8 cellular contexts compared by ENCODE assay signal in the genomic region with DNA sequence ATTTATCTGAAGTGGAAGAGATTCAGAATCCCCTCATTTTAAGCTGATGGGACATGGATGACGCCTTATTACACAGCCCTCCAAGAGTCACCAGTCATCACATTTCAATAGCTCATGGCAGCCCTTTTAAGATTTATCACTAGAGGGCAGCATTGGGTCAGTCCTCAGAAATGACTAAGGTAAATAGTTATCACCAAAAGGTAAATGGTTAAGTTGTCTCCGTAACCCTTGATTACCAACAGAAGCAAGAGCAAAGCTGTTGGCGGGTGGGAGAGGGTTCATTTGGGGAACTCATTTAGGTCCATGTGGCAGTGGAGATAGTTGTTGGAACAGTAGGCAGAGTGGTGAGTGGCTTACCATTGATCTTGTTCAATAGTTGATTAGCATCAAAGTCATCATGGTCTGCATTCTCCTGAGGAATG. TPM values are rescaled to one million over a fixed set of nuclear protein-coding genes. Genes with fewer than 3 reads are reported as not detected.
DNase-seq lines count a peak whose midpoint lies in the region; ATAC-seq and TF ChIP-seq lines count a peak whose summit lies in the region.

No MANE protein-coding gene starts in this region.

- H2AFZ ChIP-seq in SK-N-SH (ENCODE audit: low read depth) = no peak overlapping the region

- 13% methylated on average over 3 of the region's 3 CpGs for WGBS in SK-N-SH (ENCODE audit: low lambda C conversion rate)
- 28 to 43% methylated on average over 3 of the region's 3 CpGs for WGBS in thyroid gland, 2 donors

- peak; percentile 73 for TF ChIP-seq RAD21 in SK-N-SH (IDR thresholded peaks at IDR 0.05; ENCODE audit: low read length)

- H3K4me1 Mint-ChIP-seq in activated CD8-positive, alpha-beta memory T cell treated with anti-CD3 and anti-CD28 coated beads, Interleukin-2, amount 10 ng/mL, durations not matched to agents 7 days and 5 days = no peaks in the 10 kb centered on the region

- peaks cover 4% of the 10 kb centered on the region for H3F3A ChIP-seq in SK-N-SH (replicated peaks; ENCODE audit: insufficient read depth)

- peak; percentile 45 for DNase-seq in activated CD8-positive, alpha-beta memory T cell treated with anti-CD3 and anti-CD28 coated beads, Interleukin-2, amount 10 ng/mL, durations not matched to agents 7 days and 5 days
- DNase-seq in activated CD8-positive, alpha-beta memory T cell treated with anti-CD3 and anti-CD28 coated beads, Interleukin-2, amount 50 U/mL, for 48 hours = no peak
- DNase-seq in NAMALWA (ENCODE audit: low spot score) (peak; percentile 68), SK-N-SH (peak; percentile 30), colonic mucosa (peak; percentile 65), lower lobe of right lung (no peak), thyroid gland (peak; percentile 23 to 30)

- H3K27ac Mint-ChIP-seq in activated CD8-positive, alpha-beta memory T cell treated with anti-CD3 and anti-CD28 coated beads, Interleukin-2, amount 10 ng/mL, durations not matched to agents 7 days and 5 days = no peak overlapping the region

- H3K27ac ChIP-seq in HEK293 (ENCODE audit: extremely low read depth, low read depth, low read length) (no peak overlapping the region), SK-N-SH (ENCODE audit: low read depth in 2 of 2, low read length in 1 of 2) (no peak overlapping the region), colonic mucosa (no peak overlapping the region), lower lobe of right lung (no peak overlapping the region), thyroid gland (no peak overlapping the region)

- H3K4me3 ChIP-seq in HEK293 (ENCODE audit: low read depth, low read length) (no peak overlapping the region), SK-N-SH (ENCODE audit: low read depth in 2 of 2, low read length in 1 of 2) (no peak overlapping the region; a peak in 1 of 4 replicates), colonic mucosa (no peak overlapping the region), lower lobe of right lung (no peak overlapping the region), thyroid gland (replicated peaks in 1 of 3) (no peak overlapping the region)

- no peak overlapping the region for H3K4me3 Mint-ChIP-seq in activated CD8-positive, alpha-beta memory T cell treated with anti-CD3 and anti-CD28 coated beads, Interleukin-2, amount 10 ng/mL, durations not matched to agents 7 days and 5 days

- no peaks in the 10 kb centered on the region for H4K20me1 ChIP-seq in SK-N-SH (ENCODE audit: insufficient read depth)

- POLR2A ChIA-PET in HEK293 (lab: Yijun Ruan, JAX) = interaction anchor here (1.1 to 1.6 kb wide), 3 partner anchors 49 to 1304 kb away, joined by 4 to 8 read pairs (median 6); partner anchors contain the start of genes DAB2 and PTGER4
- POLR2A ChIA-PET in SK-N-SH (lab: Yijun Ruan, JAX) = no interaction called here

- intact Hi-C loops in colonic mucosa (cut with DNase I) = loop anchor here (5.0 kb wide), 2 partner anchors 171 to 191 kb away; no protein-coding TSS in a partner anchor
- intact Hi-C loops in lower lobe of right lung (cut with DNase I) = loop anchor here (10.0 kb wide), 1 partner anchor 168 kb away; no protein-coding TSS in a partner anchor
- intact Hi-C loops in thyroid gland (cut with DNase I) = loop anchor here (2.0 kb wide), 1 partner anchor 170 kb away; no protein-coding TSS in a partner anchor

- H3K36me3 ChIP-seq in HEK293 (ENCODE audit: control insufficient read depth in 2 of 2, insufficient read depth in 1 of 2, low read length in 2 of 2) (peaks cover 0 to 15% of the 10 kb centered on the region in 2 experiments), SK-N-SH (replicated peaks in 1 of 2; ENCODE audit: control insufficient read depth in 1 of 2, insufficient read depth in 2 of 2, low read length in 1 of 2) (peaks cover 55 to 61% of the 10 kb centered on the region in 2 experiments), colonic mucosa (no peaks in the 10 kb centered on the region), lower lobe of right lung (peaks cover 86% of the 10 kb centered on the region), thyroid gland (peaks cover 5 to 10% of the 10 kb centered on the region in 2 donors)

- TF ChIP-seq EP300 in SK-N-SH (IDR thresholded peaks at IDR 0.05; ENCODE audit: borderline replicate concordance in 1 of 2, low read depth in 1 of 2, low read length in 1 of 2) = no peak

- H3K79me2 ChIP-seq in SK-N-SH (ENCODE audit: insufficient read depth) = no peaks in the 10 kb centered on the region

- H3K27me3 ChIP-seq in SK-N-SH (ENCODE audit: insufficient read depth) (no peaks in the 10 kb centered on the region), colonic mucosa (no peaks in the 10 kb centered on the region), lower lobe of right lung (ENCODE audit: low read depth) (no peaks in the 10 kb centered on the region), thyroid gland (no peaks in the 10 kb centered on the region)

- no peaks in the 10 kb centered on the region for H3K9me3 Mint-ChIP-seq in activated CD8-positive, alpha-beta memory T cell treated with anti-CD3 and anti-CD28 coated beads, Interleukin-2, amount 10 ng/mL, durations not matched to agents 7 days and 5 days (ENCODE audit: low read depth)

- H3K9me3 ChIP-seq in HEK293 (ENCODE audit: control insufficient read depth, insufficient read depth, low read depth, low read length) = no peaks in the 10 kb centered on the region
- H3K9me3 ChIP-seq in SK-N-SH = no peaks in the 10 kb centered on the region
- no peaks in the 10 kb centered on the region for H3K9me3 ChIP-seq in colonic mucosa
- no peaks in the 10 kb centered on the region for H3K9me3 ChIP-seq in lower lobe of right lung
- H3K9me3 ChIP-seq in thyroid gland = no peaks in the 10 kb centered on the region

- H3K36me3 Mint-ChIP-seq in activated CD8-positive, alpha-beta memory T cell treated with anti-CD3 and anti-CD28 coated beads, Interleukin-2, amount 10 ng/mL, durations not matched to agents 7 days and 5 days = no peaks in the 10 kb centered on the region

- H3K9ac ChIP-seq in SK-N-SH (no peak overlapping the region), colonic mucosa (ENCODE audit: low read depth in 2 of 2, low read length in 2 of 2) (no peak overlapping the region)

- TF ChIP-seq CTCF in HEK293 (tag by site-specific recombination; IDR thresholded peaks at IDR 0.05) = peak; percentile 64
- TF ChIP-seq CTCF in SK-N-SH (IDR thresholded peaks at IDR 0.05) = peak; percentile 89
- TF ChIP-seq CTCF in colonic mucosa (IDR thresholded peaks at IDR 0.05) = peak; percentile 74
- peak; percentile 72 for TF ChIP-seq CTCF in lower lobe of right lung (IDR thresholded peaks at IDR 0.05)
- TF ChIP-seq CTCF in thyroid gland (IDR thresholded peaks at IDR 0.05) = peak; percentile 53 to 82 (median 70)

- H3K9me2 ChIP-seq in SK-N-SH = no peaks in the 10 kb centered on the region

- peaks cover 28% of the 10 kb centered on the region for H3K27me3 Mint-ChIP-seq in activated CD8-positive, alpha-beta memory T cell treated with anti-CD3 and anti-CD28 coated beads, Interleukin-2, amount 10 ng/mL, durations not matched to agents 7 days and 5 days

- CTCF ChIA-PET in activated CD8-positive, alpha-beta memory T cell treated with anti-CD3 and anti-CD28 coated beads, Interleukin-2, amount 10 ng/mL, durations not matched to agents 7 days and 5 days (lab: Charles Lee) = interaction anchor here (0.5 to 5.9 kb wide), 35 partner anchors 9 to 934 kb away, joined by 3 to 64 read pairs (median 3); partner anchors contain the start of genes DAB2 and FYB1
- CTCF ChIA-PET in HEK293 (lab: Yijun Ruan, JAX) = interaction anchor here (0.6 to 5.5 kb wide), 60 partner anchors 9 to 233 kb away, joined by 3 to 137 read pairs (median 4); partner anchors contain the start of gene DAB2
- CTCF ChIA-PET in SK-N-SH (lab: Yijun Ruan, JAX) = interaction anchor here (0.6 to 3.1 kb wide), 29 partner anchors 9 to 205 kb away, joined by 3 to 34 read pairs (median 4); partner anchors contain the start of genes C9 and DAB2

- H3K4me1 ChIP-seq in HEK293 (ENCODE audit: control insufficient read depth, insufficient read depth, low read length) = no peaks in the 10 kb centered on the region
- H3K4me1 ChIP-seq in SK-N-SH (ENCODE audit: control insufficient read depth in 1 of 2, insufficient read depth in 2 of 2, low read depth in 1 of 2, low read length in 1 of 2) = no peaks in the 10 kb centered on the region
- H3K4me1 ChIP-seq in colonic mucosa = no peaks in the 10 kb centered on the region
- H3K4me1 ChIP-seq in lower lobe of right lung = no peaks in the 10 kb centered on the region
- H3K4me1 ChIP-seq in thyroid gland = peaks cover 0 to 3% of the 10 kb centered on the region in 2 donors

- no peak overlapping the region for H3K4me2 ChIP-seq in SK-N-SH

- no peak for TF ChIP-seq POLR2A in thyroid gland (IDR thresholded peaks at IDR 0.05)

- ATAC-seq in activated CD8-positive, alpha-beta memory T cell treated with anti-CD3 and anti-CD28 coated beads, Interleukin-2, amount 10 ng/mL, durations not matched to agents 7 days and 5 days = peak; percentile 57
- ATAC-seq in lower lobe of right lung = peak; percentile 74 to 82

TF ChIP-seq in HEK293, 187 proteins besides CTCF, POLR2A, EP300 and RAD21 (continues in another document):
- TF ChIP-seq ZNF660 (tag by site-specific recombination; IDR thresholded peaks at IDR 0.05) (peak; percentile 92), ZNF555 (tag by site-specific recombination; conservative IDR thresholded peaks at IDR 0.05) (no peak), ZNF114 (tag by site-specific recombination; IDR thresholded peaks at IDR 0.05) (no peak)

TF ChIP-seq in SK-N-SH, 30 proteins besides CTCF, POLR2A, EP300 and RAD21 (continues in another document):
- TF ChIP-seq JUND (IDR thresholded peaks at IDR 0.05) = no peak
- TF ChIP-seq USF2 (IDR thresholded peaks at IDR 0.05; ENCODE audit: borderline replicate concordance, low read depth, low read length) = no peak

RNA-seq across cellular contexts. Expression of gene C9, which starts 12.0 kb away (rescaled TPM):
- total RNA-seq in activated CD8-positive, alpha-beta memory T cell treated with anti-CD3 and anti-CD28 coated beads, Interleukin-2, amount 10 ng/mL, durations not matched to agents 7 days and 5 days = not detected
- not detected in 2 replicates for polyA plus RNA-seq in SK-N-SH (2012; rRNA removed)
- not detected in 2 replicates for polyA plus RNA-seq in SK-N-SH (2012; cell fraction: cytosol; rRNA removed)
- polyA plus RNA-seq in SK-N-SH (2012; cell fraction: nucleus; rRNA removed) = not detected in 2 replicates
- total RNA-seq in colonic mucosa (under 1 TPM in 1 of 2 donors, not detected in 1; 0.57 TPM), lower lobe of right lung (0.27 TPM), thyroid gland (not detected)

RNA-seq across cellular contexts. Expression of gene DAB2, which starts 48.5 kb away (rescaled TPM):
- not detected for total RNA-seq in activated CD8-positive, alpha-beta memory T cell treated with anti-CD3 and anti-CD28 coated beads, Interleukin-2, amount 10 ng/mL, durations not matched to agents 7 days and 5 days
- polyA plus RNA-seq in SK-N-SH (2012; rRNA removed) = 23.7 and 39.9 TPM in 2 replicates
- 32.4 and 34.4 TPM in 2 replicates for polyA plus RNA-seq in SK-N-SH (2012; cell fraction: cytosol; rRNA removed)
- 26.5 and 64.3 TPM in 2 replicates for polyA plus RNA-seq in SK-N-SH (2012; cell fraction: nucleus; rRNA removed)
- 10 to 100 TPM; 43.7 to 46.4 TPM for total RNA-seq in colonic mucosa
- total RNA-seq in lower lobe of right lung = 164 TPM
- total RNA-seq in thyroid gland = 10 to 100 TPM; 22.9 to 57.4 (median 54.6) TPM

Comparison
In these comparisons a context has a peak if more than half of its experiments do, and no peak if none do; other contexts are left out.
1. DNase-seq: peak in activated CD8-positive, alpha-beta memory T cell treated with anti-CD3 and anti-CD28 coated beads, Interleukin-2, amount 10 ng/mL, durations not matched to agents 7 days and 5 days (single experiment), NAMALWA (single experiment), SK-N-SH (single experiment), colonic mucosa (single experiment) and thyroid gland (2 of 2); none in activated CD8-positive, alpha-beta memory T cell treated with anti-CD3 and anti-CD28 coated beads, Interleukin-2, amount 50 U/mL, for 48 hours (single experiment) and lower lobe of right lung (single experiment).
2. RNA of gene DAB2, which starts 48.5 kb away (total RNA-seq): 164 TPM in lower lobe of right lung (single experiment), 22.9 to 57.4 TPM in thyroid gland and 43.7 to 46.4 TPM in colonic mucosa; not detected in activated CD8-positive, alpha-beta memory T cell treated with anti-CD3 and anti-CD28 coated beads, Interleukin-2, amount 10 ng/mL, durations not matched to agents 7 days and 5 days; every median in the first group is over 10 times any median in the second.
3. Peak in every context shown above with its lines, with median percentiles within 50 percentile points of each other: CTCF ChIP-seq.